Comparison of ENCODE assay signal across 2 cellular contexts in the genomic region with DNA sequence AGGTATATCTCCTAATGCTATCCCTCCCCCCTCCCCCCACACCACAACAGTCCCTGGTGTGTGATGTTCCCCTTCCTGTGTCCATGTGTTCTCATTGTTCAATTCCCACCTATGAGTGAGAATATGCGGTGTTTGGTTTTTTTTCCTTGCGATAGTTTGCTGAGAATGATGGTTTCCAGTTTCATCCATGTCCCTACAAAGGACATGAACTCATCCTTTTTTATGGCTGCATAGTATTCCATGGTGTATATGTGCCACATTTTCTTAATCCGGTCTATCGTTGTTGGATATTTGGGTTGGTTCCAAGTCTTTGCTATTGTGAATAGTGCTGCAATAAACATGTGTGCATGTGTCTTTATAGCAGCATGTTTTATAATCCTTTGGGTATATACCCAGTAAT. TPM values are rescaled to one million over a fixed set of nuclear protein-coding genes. Genes with fewer than 3 reads are reported as not detected.
"Had no signal": no experiment of that assay in that cellular context is flagged by ENCODE, and none has a peak within 500 bp of the region (broad histone marks: within the 10 kb centered on the region; RNA-seq: fewer than 3 reads in every experiment).

No MANE protein-coding gene starts in this region.

RNA-seq across cellular contexts. Expression of gene RNF212, which starts 12.1 kb away (rescaled TPM):
- total RNA-seq: G401, GM12878 had no signal
- polyA plus RNA-seq: GM12878 had no signal

RNA-seq across cellular contexts. Expression of gene SPON2, which starts 46.9 kb away (rescaled TPM):
- total RNA-seq: G401 had no signal
